ENCODE assay signal across 1 cellular context in genomic region chr14:24271134-24271833, GRCh38.
A peak's percentile ranks its signal among the peaks of the same experiment; 100 is the strongest.
TF ChIP-seq lines count a peak whose summit lies in the region.

TSS of gene RABGGTA (minus strand) at chr14:24271597. CDS start at chr14:24271115, 482 bp downstream.

TF ChIP-seq in HepG2, 621 proteins besides CTCF, POLR2A, EP300 and RAD21 (continued from another document and continues in another):
- peak; percentile 100 for TF ChIP-seq ZNF275 (CRISPR knock-in tag; IDR thresholded peaks at IDR 0.05; ENCODE audit: borderline replicate concordance)
- TF ChIP-seq STAT6 (CRISPR knock-in tag; IDR thresholded peaks at IDR 0.05; ENCODE audit: borderline replicate concordance): peak; percentile 85; the same call in 1 of the 2 replicates
- TF ChIP-seq NCOA1 (CRISPR knock-in tag; IDR thresholded peaks at IDR 0.05): peak; percentile 96
- TF ChIP-seq MYPOP (CRISPR knock-in tag; IDR thresholded peaks at IDR 0.05): peak; percentile 98
- peak; percentile 94 for TF ChIP-seq ZSCAN25 (CRISPR knock-in tag; IDR thresholded peaks at IDR 0.05)
- TF ChIP-seq PITX1 (CRISPR knock-in tag; IDR thresholded peaks at IDR 0.05): peak; percentile 97
- peak; percentile 65 for TF ChIP-seq FOSL1 (CRISPR knock-in tag; IDR thresholded peaks at IDR 0.05; ENCODE audit: borderline replicate concordance)
- TF ChIP-seq NFATC3 (CRISPR knock-in tag; IDR thresholded peaks at IDR 0.05): 0 out of 2 replicates have a peak, but pooled peaks have one; percentile 91
- peak; percentile 100 for TF ChIP-seq ZNF687 (CRISPR knock-in tag; IDR thresholded peaks at IDR 0.05)
- peak; percentile 71 for TF ChIP-seq SIN3B (IDR thresholded peaks at IDR 0.05; ENCODE audit: low read length)
- TF ChIP-seq PCBP2 (optimal IDR thresholded peaks at IDR 0.05; ENCODE audit: low read depth, low read length, poor library complexity, severe bottlenecking): no peak
- peak; percentile 98 for TF ChIP-seq SMAD9 (CRISPR knock-in tag; IDR thresholded peaks at IDR 0.05)
- TF ChIP-seq ZNF775 (CRISPR knock-in tag; IDR thresholded peaks at IDR 0.05; ENCODE audit: borderline replicate concordance): no peak
- peak; percentile 91 for TF ChIP-seq GATAD2A (CRISPR knock-in tag; IDR thresholded peaks at IDR 0.05)
- TF ChIP-seq GLMP (CRISPR knock-in tag; IDR thresholded peaks at IDR 0.05; ENCODE audit: borderline replicate concordance): no peak
- peak; percentile 100 for TF ChIP-seq MXD4 (CRISPR knock-in tag; IDR thresholded peaks at IDR 0.05)
- TF ChIP-seq ZNF530 (CRISPR knock-in tag; IDR thresholded peaks at IDR 0.05; ENCODE audit: low read depth): no peak
- TF ChIP-seq TFAP4 (IDR thresholded peaks at IDR 0.05; ENCODE audit: borderline replicate concordance, low read depth): peak; percentile 86
- no peak; the same call in 1 of the 2 replicates for TF ChIP-seq DMTF1 (CRISPR knock-in tag; IDR thresholded peaks at IDR 0.05)
- peak; percentile 93; the same call in 1 of the 2 replicates for TF ChIP-seq ZNF597 (CRISPR knock-in tag; IDR thresholded peaks at IDR 0.05)
- peak; percentile 100 for TF ChIP-seq SMAD1 (CRISPR knock-in tag; IDR thresholded peaks at IDR 0.05; ENCODE audit: borderline replicate concordance, low read depth)
- TF ChIP-seq ZBTB39 (CRISPR knock-in tag; IDR thresholded peaks at IDR 0.05): peak; percentile 89; the same call in 1 of the 2 replicates
- peak; percentile 98 for TF ChIP-seq ZNF891 (CRISPR knock-in tag; IDR thresholded peaks at IDR 0.05)
- no peak; the same call in none of the 2 replicates for TF ChIP-seq SMAD3 (CRISPR knock-in tag; IDR thresholded peaks at IDR 0.05)
- TF ChIP-seq HHEX (CRISPR knock-in tag; IDR thresholded peaks at IDR 0.05): peak; percentile 60; the same call in 1 of the 2 replicates
- peak; percentile 91 for TF ChIP-seq FOXM1 (CRISPR knock-in tag; IDR thresholded peaks at IDR 0.05)
- TF ChIP-seq FOXC1 (CRISPR knock-in tag; IDR thresholded peaks at IDR 0.05; ENCODE audit: borderline replicate concordance): peak; percentile 100
- TF ChIP-seq ATAD3A (CRISPR knock-in tag; IDR thresholded peaks at IDR 0.05): peak; percentile 52; the same call in 1 of the 2 replicates
- peak; percentile 98 for TF ChIP-seq RELA (CRISPR knock-in tag; IDR thresholded peaks at IDR 0.05)
- TF ChIP-seq NKX3-1 (CRISPR knock-in tag; IDR thresholded peaks at IDR 0.05): peak; percentile 99
- peak; percentile 66 for TF ChIP-seq SRF (IDR thresholded peaks at IDR 0.05; ENCODE audit: low read depth, low read length)
- peak; percentile 76 for TF ChIP-seq TEAD3 (CRISPR knock-in tag; optimal IDR thresholded peaks at IDR 0.05; ENCODE audit: borderline replicate concordance)
- TF ChIP-seq HMGXB4 (CRISPR knock-in tag; IDR thresholded peaks at IDR 0.05; ENCODE audit: borderline replicate concordance in 1 of 2, low read depth in 1 of 2): peak; percentile 100
- peak; percentile 85 for TF ChIP-seq CBX5 (CRISPR knock-in tag; IDR thresholded peaks at IDR 0.05; ENCODE audit: borderline replicate concordance)
- peak; percentile 84 for TF ChIP-seq ZNF292 (CRISPR knock-in tag; IDR thresholded peaks at IDR 0.05; ENCODE audit: borderline replicate concordance, low read depth)
- peak; percentile 99 for TF ChIP-seq PHF8 (CRISPR knock-in tag; IDR thresholded peaks at IDR 0.05)
- no peak for TF ChIP-seq ZEB1 (IDR thresholded peaks at IDR 0.05; ENCODE audit: insufficient replicate concordance, low read depth)
- peak; percentile 97 for TF ChIP-seq ZSCAN12 (CRISPR knock-in tag; IDR thresholded peaks at IDR 0.05)
- peak; percentile 99; the same call in 1 of the 2 replicates for TF ChIP-seq ZNF713 (CRISPR knock-in tag; IDR thresholded peaks at IDR 0.05)
- no peak for TF ChIP-seq SRSF9 (IDR thresholded peaks at IDR 0.05; ENCODE audit: borderline replicate concordance, insufficient read depth, low read depth, low read length, poor library complexity, severe bottlenecking)
- TF ChIP-seq RXRA (CRISPR knock-in tag; IDR thresholded peaks at IDR 0.05): peak; percentile 78
- TF ChIP-seq TOE1 (CRISPR knock-in tag; IDR thresholded peaks at IDR 0.05): peak; percentile 99
- TF ChIP-seq MBD4 (IDR thresholded peaks at IDR 0.05; ENCODE audit: borderline replicate concordance, low read length): no peak
- peak; percentile 99 for TF ChIP-seq EED (CRISPR knock-in tag; IDR thresholded peaks at IDR 0.05)
- peak; percentile 99 for TF ChIP-seq ZNF343 (CRISPR knock-in tag; IDR thresholded peaks at IDR 0.05)
